ENCODE assay signal across 10 cellular contexts in the genomic region with DNA sequence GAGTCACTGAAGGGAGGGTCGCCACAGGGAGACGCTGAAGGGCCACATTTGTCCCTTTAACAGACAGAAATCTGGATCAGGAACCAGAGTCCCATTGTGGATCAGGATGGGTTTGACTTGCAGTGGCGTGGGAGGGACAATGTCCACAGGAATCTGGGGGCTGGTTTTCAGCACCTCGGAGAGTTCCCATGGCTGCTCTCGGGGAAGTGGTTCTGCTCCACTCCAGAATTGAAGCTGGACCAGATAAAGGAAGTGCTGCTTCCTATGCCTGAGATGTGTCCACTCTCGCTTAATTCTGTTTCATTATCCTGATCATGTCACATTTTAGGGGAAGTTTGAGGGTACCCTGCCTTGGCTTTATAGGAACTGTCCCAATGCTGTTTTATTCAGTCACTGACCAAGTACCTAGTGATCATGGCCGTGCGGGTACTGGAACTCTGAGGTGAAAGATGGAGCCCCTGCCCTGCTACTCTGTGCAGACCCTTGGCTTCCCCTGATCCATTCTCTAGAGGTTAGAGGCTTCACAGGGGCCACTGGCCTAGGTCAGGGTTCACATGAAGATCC. TPM values are rescaled to one million over a fixed set of nuclear protein-coding genes. Genes with fewer than 3 reads are reported as not detected.
DNase-seq lines count a peak whose midpoint lies in the region; ATAC-seq lines count a peak whose summit lies in the region.
"Had no signal": no experiment of that assay in that cellular context is flagged by ENCODE, and none has a peak within 500 bp of the region (broad histone marks: within the 10 kb centered on the region; RNA-seq: fewer than 3 reads in every experiment).

No MANE protein-coding gene starts in this region.

- no peak overlapping the region for H3K27ac ChIP-seq in right cardiac atrium (ENCODE audit: low read length)

- no peaks in the 10 kb centered on the region for H3K4me1 ChIP-seq in right cardiac atrium (ENCODE audit: control insufficient read depth, insufficient read depth, low read length)

- H3K9me3 Mint-ChIP-seq in activated T-cell treated with anti-CD3 and anti-CD28 coated beads, Interleukin-2, amount 50 U/mL, for 4 hours, result no peaks in the 10 kb centered on the region
- H3K9me3 Mint-ChIP-seq in activated CD4-positive, alpha-beta T cell treated with anti-CD3 and anti-CD28 coated beads, Interleukin-2, amount 10 ng/mL, durations not matched to agents 7 days and 5 days, result no peaks in the 10 kb centered on the region
- H3K9me3 Mint-ChIP-seq: central memory CD8-positive, alpha-beta T cell had no signal

- H3K4me3 Mint-ChIP-seq in activated T-cell treated with anti-CD3 and anti-CD28 coated beads, Interleukin-2, amount 50 U/mL, for 4 hours, result no peak overlapping the region
- H3K4me3 Mint-ChIP-seq in activated CD4-positive, alpha-beta T cell treated with anti-CD3 and anti-CD28 coated beads, Interleukin-2, amount 10 ng/mL, durations not matched to agents 7 days and 5 days, result no peak overlapping the region
- H3K4me3 Mint-ChIP-seq: central memory CD8-positive, alpha-beta T cell had no signal

- H3K27me3 Mint-ChIP-seq in activated T-cell treated with anti-CD3 and anti-CD28 coated beads, Interleukin-2, amount 50 U/mL, for 4 hours (ENCODE audit: low read depth), result peaks cover 14% of the 10 kb centered on the region
- H3K27me3 Mint-ChIP-seq in activated CD4-positive, alpha-beta T cell treated with anti-CD3 and anti-CD28 coated beads, Interleukin-2, amount 10 ng/mL, durations not matched to agents 7 days and 5 days, result peaks cover under 1% of the 10 kb centered on the region

- 34% methylated on average over 8 of the region's 8 CpGs for WGBS in right cardiac atrium

- CTCF ChIA-PET in activated CD4-positive, alpha-beta T cell treated with anti-CD3 and anti-CD28 coated beads, Interleukin-2, amount 10 ng/mL, durations not matched to agents 7 days and 5 days (lab: Charles Lee), result no interaction called here

- POLR2A ChIA-PET in activated CD4-positive, alpha-beta T cell treated with anti-CD3 and anti-CD28 coated beads, Interleukin-2, amount 10 ng/mL, durations not matched to agents 7 days and 5 days (lab: Charles Lee), result no interaction called here

- no peak overlapping the region for H3K27ac Mint-ChIP-seq in activated CD4-positive, alpha-beta T cell treated with anti-CD3 and anti-CD28 coated beads, Interleukin-2, amount 10 ng/mL, durations not matched to agents 7 days and 5 days

- no peaks in the 10 kb centered on the region for H3K27me3 ChIP-seq in right cardiac atrium (ENCODE audit: control insufficient read depth, insufficient read depth)

- DNase-seq in activated T-cell treated with anti-CD3 and anti-CD28 coated beads, Interleukin-2, amount 50 U/mL, for 1 hour, result peak; percentile 35
- DNase-seq in activated T-cell treated with anti-CD3 and anti-CD28 coated beads, Interleukin-2, amount 50 U/mL, for 4 hours, result no peak
- DNase-seq in activated CD4-positive, alpha-beta T cell treated with anti-CD3 and anti-CD28 coated beads, Interleukin-2, amount 10 ng/mL, durations not matched to agents 7 days and 5 days, result peak; percentile 51
- DNase-seq in right cardiac atrium (peak; percentile 56 to 84 (median 79)), H4 (ENCODE audit: low spot score) (no peak)
- peak; percentile 39 for DNase-seq in stimulated activated naive CD8-positive, alpha-beta T cell treated with anti-CD3 and anti-CD28 coated beads, Interleukin-15, Interleukin-2, amounts not matched to agents 100 U/mL and 50 U/mL, for 24 hours

- H3K36me3 Mint-ChIP-seq in activated T-cell treated with anti-CD3 and anti-CD28 coated beads, Interleukin-2, amount 50 U/mL, for 4 hours (ENCODE audit: insufficient read depth), result no peaks in the 10 kb centered on the region
- no peaks in the 10 kb centered on the region for H3K36me3 Mint-ChIP-seq in activated CD4-positive, alpha-beta T cell treated with anti-CD3 and anti-CD28 coated beads, Interleukin-2, amount 10 ng/mL, durations not matched to agents 7 days and 5 days (ENCODE audit: low read depth)

- no peaks in the 10 kb centered on the region for H3K4me1 Mint-ChIP-seq in activated T-cell treated with anti-CD3 and anti-CD28 coated beads, Interleukin-2, amount 50 U/mL, for 4 hours (ENCODE audit: low read depth)
- H3K4me1 Mint-ChIP-seq in activated CD4-positive, alpha-beta T cell treated with anti-CD3 and anti-CD28 coated beads, Interleukin-2, amount 10 ng/mL, durations not matched to agents 7 days and 5 days, result no peaks in the 10 kb centered on the region
- H3K4me1 Mint-ChIP-seq: central memory CD8-positive, alpha-beta T cell had no signal

- no peak for ATAC-seq in activated T-cell treated with anti-CD3 and anti-CD28 coated beads, Interleukin-2, amount 50 U/mL, for 4 hours
- ATAC-seq in right cardiac atrium (peak; percentile 62 to 70), GM19351 (IDR thresholded peaks at IDR 0.05; ENCODE audit: unreplicated experiment) (no peak), GM21515 (IDR thresholded peaks at IDR 0.05; ENCODE audit: unreplicated experiment) (no peak)
- ATAC-seq in stimulated activated naive CD8-positive, alpha-beta T cell treated with anti-CD3 and anti-CD28 coated beads, Interleukin-15, Interleukin-2, amounts not matched to agents 100 U/mL and 50 U/mL, for 24 hours, result no peak

- intact Hi-C loops in right cardiac atrium (cut with DNase I), result no loop called here

- no peaks in the 10 kb centered on the region for H3K9me3 ChIP-seq in right cardiac atrium (ENCODE audit: control insufficient read depth, low read length)

- no peak overlapping the region for H3K4me3 ChIP-seq in right cardiac atrium (ENCODE audit: low read length)

RNA-seq across cellular contexts. Expression of a gene that starts 28.7 kb away (rescaled TPM):
- total RNA-seq in activated T-cell treated with anti-CD3 and anti-CD28 coated beads, Interleukin-2, amount 50 U/mL, for 4 hours, result not detected
- not detected for total RNA-seq in activated CD4-positive, alpha-beta T cell treated with anti-CD3 and anti-CD28 coated beads, Interleukin-2, amount 10 ng/mL, durations not matched to agents 7 days and 5 days
- total RNA-seq in right cardiac atrium, result 1 to 10 TPM in 3 of 4 donors, under 1 TPM in 1; 0.67 to 2.3 (median 1.6) TPM
- 3.2 TPM for polyA plus RNA-seq in right cardiac atrium
- total RNA-seq in H4 (2014; rRNA removed; shearing (Covaris generic)), result 1.9 and 2.3 TPM in 2 replicates

RNA-seq across cellular contexts. Expression of a gene that starts 35.4 kb away (rescaled TPM):
- total RNA-seq in activated T-cell treated with anti-CD3 and anti-CD28 coated beads, Interleukin-2, amount 50 U/mL, for 4 hours, result not detected
- total RNA-seq in activated CD4-positive, alpha-beta T cell treated with anti-CD3 and anti-CD28 coated beads, Interleukin-2, amount 10 ng/mL, durations not matched to agents 7 days and 5 days, result not detected
- total RNA-seq in right cardiac atrium, result not detected
- polyA plus RNA-seq in right cardiac atrium, result 0.16 TPM
- total RNA-seq in H4 (2014; rRNA removed; shearing (Covaris generic)), result 0.04 and 0.27 TPM in 2 replicates
- polyA plus RNA-seq: BJ had no signal

RNA-seq across cellular contexts. Expression of a gene that starts 35.7 kb away (rescaled TPM):
- 10 to 100 TPM; 23.1 to 31.2 (median 26.4) TPM for total RNA-seq in activated T-cell treated with anti-CD3 and anti-CD28 coated beads, Interleukin-2, amount 50 U/mL, for 4 hours
- total RNA-seq in activated CD4-positive, alpha-beta T cell treated with anti-CD3 and anti-CD28 coated beads, Interleukin-2, amount 10 ng/mL, durations not matched to agents 7 days and 5 days, result 10 to 100 TPM; 11.6 to 12.7 TPM
- total RNA-seq in right cardiac atrium, result 10 to 100 TPM; 23.2 to 28.1 (median 25.5) TPM
- polyA plus RNA-seq in right cardiac atrium, result 19.8 TPM
- 13.6 and 17.9 TPM in 2 replicates for total RNA-seq in H4 (2014; rRNA removed; shearing (Covaris generic))

Comparison
In these comparisons a context has a peak if more than half of its experiments do, and no peak if none do; other contexts are left out.
1. DNase-seq: peak in activated T-cell treated with anti-CD3 and anti-CD28 coated beads, Interleukin-2, amount 50 U/mL, for 1 hour (single experiment), activated CD4-positive, alpha-beta T cell treated with anti-CD3 and anti-CD28 coated beads, Interleukin-2, amount 10 ng/mL, durations not matched to agents 7 days and 5 days (single experiment), right cardiac atrium (3 of 3) and stimulated activated naive CD8-positive, alpha-beta T cell treated with anti-CD3 and anti-CD28 coated beads, Interleukin-15, Interleukin-2, amounts not matched to agents 100 U/mL and 50 U/mL, for 24 hours (single experiment); none in activated T-cell treated with anti-CD3 and anti-CD28 coated beads, Interleukin-2, amount 50 U/mL, for 4 hours (single experiment) and H4 (single experiment).
2. ATAC-seq: peak in right cardiac atrium (2 of 2); none in activated T-cell treated with anti-CD3 and anti-CD28 coated beads, Interleukin-2, amount 50 U/mL, for 4 hours (0 of 2), stimulated activated naive CD8-positive, alpha-beta T cell treated with anti-CD3 and anti-CD28 coated beads, Interleukin-15, Interleukin-2, amounts not matched to agents 100 U/mL and 50 U/mL, for 24 hours (single experiment), GM19351 (single experiment) and GM21515 (single experiment).